ENCODE assay signal across 21 cellular contexts in the genomic region with DNA sequence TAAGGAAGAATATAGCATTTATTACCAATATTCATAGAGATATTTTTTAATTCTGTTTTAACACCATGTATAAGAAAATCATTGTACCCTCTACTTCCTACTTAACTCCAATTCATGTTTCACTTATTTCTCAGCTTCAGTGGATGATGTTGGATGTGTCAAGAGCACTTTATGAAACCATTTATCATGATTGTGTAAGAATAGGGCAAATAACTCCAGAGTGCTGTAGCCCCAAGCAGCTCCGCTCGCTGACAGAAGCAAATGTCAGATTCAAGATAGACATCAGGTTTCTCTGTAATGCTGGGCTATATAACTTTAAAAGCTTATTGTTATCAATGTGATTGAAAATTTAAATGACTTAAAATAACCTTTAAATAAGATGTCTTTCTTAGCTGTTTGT. TPM values are rescaled to one million over a fixed set of nuclear protein-coding genes. Genes with fewer than 3 reads are reported as not detected.
DNase-seq lines count a peak whose midpoint lies in the region; TF ChIP-seq lines count a peak whose summit lies in the region.
"Had no signal": no experiment of that assay in that cellular context is flagged by ENCODE, and none has a peak within 500 bp of the region (broad histone marks: within the 10 kb centered on the region; RNA-seq: fewer than 3 reads in every experiment).

No MANE protein-coding gene starts in this region.

- no peaks in the 10 kb centered on the region for H3K27me3 ChIP-seq in BE2C
- H3K27me3 ChIP-seq: cardiac muscle cell, foreskin keratinocyte, hepatocyte had no signal

- no peaks in the 10 kb centered on the region for H3K9me3 ChIP-seq in BE2C
- H3K9me3 ChIP-seq: psoas muscle had no signal

- H3K36me3 Mint-ChIP-seq in endothelial cell (ENCODE audit: low read depth, unreplicated experiment) = no peaks in the 10 kb centered on the region

- H3K27me3 Mint-ChIP-seq in endothelial cell (ENCODE audit: unreplicated experiment) = no peaks in the 10 kb centered on the region

- no peaks in the 10 kb centered on the region for H3K4me1 Mint-ChIP-seq in endothelial cell (ENCODE audit: unreplicated experiment)

- peaks cover 24% of the 10 kb centered on the region for H3K4me1 ChIP-seq in BE2C
- H3K4me1 ChIP-seq: foreskin keratinocyte, psoas muscle had no signal

- TF ChIP-seq CTCF in BE2C (IDR thresholded peaks at IDR 0.05; ENCODE audit: low read depth, low read length) (no peak), fibroblast of the aortic adventitia (IDR thresholded peaks at IDR 0.05; ENCODE audit: insufficient read depth, low read length) (no peak), endothelial cell (IDR thresholded peaks at IDR 0.05; ENCODE audit: unreplicated experiment) (no peak)

- H3K4me3 ChIP-seq in BE2C (ENCODE audit: low read depth, low read length) (no peak overlapping the region), fibroblast of the aortic adventitia (ENCODE audit: low read depth, low read length) (no peak overlapping the region)
- H3K4me3 ChIP-seq: cardiac muscle cell, hepatocyte, lung, psoas muscle had no signal

- no peaks in the 10 kb centered on the region for H3K9me3 Mint-ChIP-seq in endothelial cell (ENCODE audit: unreplicated experiment)
- H3K9me3 Mint-ChIP-seq: activated CD8-positive, alpha-beta T cell treated with anti-CD3 and anti-CD28 coated beads for 36 hours had no signal

- peak; percentile 59 for DNase-seq in BE2C
- DNase-seq in NCI-H2029 treated with DMSO at 0.1 percent for 48 hours (lab: John Stamatoyannopoulos, UW) = peak; percentile 44
- peak; percentile 39 for DNase-seq in SK-N-DZ (ENCODE audit: low spot score)
- DNase-seq in fibroblast of the aortic adventitia (ENCODE audit: low read depth) = peak; percentile 30
- no peak for DNase-seq in endothelial cell (ENCODE audit: low spot score)
- DNase-seq in hippocampal formation (lab: John Stamatoyannopoulos, UW) = no peak
- DNase-seq in NCI-H2107 treated with DMSO at 0.1 percent for 48 hours (lab: John Stamatoyannopoulos, UW; ENCODE audit: unreplicated experiment) = no peak
- DNase-seq in activated gamma-delta T cell (lab: John Stamatoyannopoulos, UW) = no peak
- DNase-seq: activated CD4-positive, CD25-positive, alpha-beta regulatory T cell; activated CD8-positive, alpha-beta T cell treated with anti-CD3 and anti-CD28 coated beads for 36 hours; activated effector memory CD4-positive, alpha-beta T cell treated with anti-CD3 and anti-CD28 coated beads, Interleukin-2, amount 50 U/mL, for 16 hours; activated T-cell treated with anti-CD3 and anti-CD28 coated beads for 4 hours; NCI-H1092 treated with DMSO at 0.1 percent for 48 hours; NCI-H2081 treated with DMSO at 0.1 percent for 48 hours; psoas muscle; stimulated activated CD4-positive, alpha-beta T cell treated with anti-CD3 and anti-CD28 coated beads, Interleukin-4, amount 100 ng/mL, for 1 hour; stimulated activated naive CD4-positive, alpha-beta T cell had no signal

- no peak overlapping the region for H3K4me3 Mint-ChIP-seq in endothelial cell (ENCODE audit: unreplicated experiment)
- H3K4me3 Mint-ChIP-seq: activated CD8-positive, alpha-beta T cell treated with anti-CD3 and anti-CD28 coated beads for 36 hours had no signal

- no peaks in the 10 kb centered on the region for H3K36me3 ChIP-seq in BE2C
- H3K36me3 ChIP-seq: cardiac muscle cell had no signal

- H3K27ac Mint-ChIP-seq in endothelial cell (ENCODE audit: unreplicated experiment) = no peak overlapping the region
- H3K27ac Mint-ChIP-seq: activated CD8-positive, alpha-beta T cell treated with anti-CD3 and anti-CD28 coated beads for 36 hours had no signal

RNA-seq across cellular contexts. Expression of gene MAST4, which starts 50.4 kb away (rescaled TPM):
- polyA plus RNA-seq in BE2C (2012; ENCODE audit: insufficient read depth, insufficient read length, low read depth) = 5.1 TPM
- 1.6 and 3.4 TPM in 2 replicates for polyA plus RNA-seq in SK-N-DZ (2014; cell fraction: cytosol; rRNA removed)
- 2.6 and 6.1 TPM in 2 replicates for polyA plus RNA-seq in SK-N-DZ (2014; cell fraction: nucleus; rRNA removed)
- 16.8 and 23.2 TPM in 2 replicates for total RNA-seq in fibroblast of the aortic adventitia (ENCODE audit: low replicate concordance)
- total RNA-seq in endothelial cell (ENCODE audit: unreplicated experiment) = 112 TPM

Comparison
In these comparisons a context has a peak if more than half of its experiments do, and no peak if none do; other contexts are left out.
1. DNase-seq: peak in BE2C (single experiment), NCI-H2029 treated with DMSO at 0.1 percent for 48 hours (single experiment), SK-N-DZ (single experiment) and fibroblast of the aortic adventitia (single experiment); none in endothelial cell (single experiment), hippocampal formation (0 of 2), NCI-H2107 treated with DMSO at 0.1 percent for 48 hours (single experiment) and activated gamma-delta T cell (single experiment).